ENCODE assay signal across 11 cellular contexts in the genomic region with DNA sequence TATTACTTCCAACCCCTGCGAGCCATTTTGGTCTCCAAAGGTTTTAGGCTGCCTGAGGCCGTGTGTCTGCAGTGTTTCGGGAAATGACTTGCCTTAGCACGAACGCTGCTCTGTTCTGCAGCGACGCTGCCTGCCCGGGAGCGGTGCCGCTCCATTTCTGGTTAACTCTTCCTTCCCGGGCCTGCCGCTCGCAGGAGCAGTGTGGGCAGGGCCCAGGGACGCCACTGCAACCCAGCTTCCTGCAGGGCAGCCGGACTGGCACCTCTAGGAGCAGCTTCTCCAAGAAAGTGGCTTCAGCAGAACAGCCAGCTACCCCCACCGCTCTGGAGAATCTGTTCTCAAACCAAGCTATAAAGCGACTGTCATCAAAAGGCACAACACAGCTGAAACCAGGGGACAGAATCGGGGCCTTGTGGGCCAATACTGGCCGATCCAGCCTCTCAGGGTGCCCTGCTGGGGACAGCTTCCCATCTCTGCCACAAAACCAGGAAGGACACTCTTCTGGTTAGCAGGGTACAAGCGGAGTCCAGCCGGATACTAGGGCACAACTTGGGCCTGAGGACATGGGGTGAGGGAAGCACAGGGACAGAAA.
DNase-seq lines count a peak whose midpoint lies in the region; ATAC-seq and TF ChIP-seq lines count a peak whose summit lies in the region.
"Had no signal": no experiment of that assay in that cellular context is flagged by ENCODE, and none has a peak within 500 bp of the region (broad histone marks: within the 10 kb centered on the region; RNA-seq: fewer than 3 reads in every experiment).

No MANE protein-coding gene starts in this region.

- H3F3A ChIP-seq in neural progenitor cell (ENCODE audit: low read depth): no peaks in the 10 kb centered on the region

- no peaks in the 10 kb centered on the region for H3K9me3 Mint-ChIP-seq in neural progenitor cell
- H3K9me3 Mint-ChIP-seq in activated CD8-positive, alpha-beta memory T cell treated with anti-CD3 and anti-CD28 coated beads, Interleukin-2, amount 10 ng/mL, durations not matched to agents 7 days and 5 days (ENCODE audit: low read depth): no peaks in the 10 kb centered on the region
- no peaks in the 10 kb centered on the region for H3K9me3 Mint-ChIP-seq in stimulated activated effector memory CD8-positive, alpha-beta T cell treated with anti-CD3 and anti-CD28 coated beads, Interleukin-12 subunit alpha, Interleukin-12 subunit beta, amount 100 ng/mL, for 72 hours

- CTCF ChIA-PET in activated CD8-positive, alpha-beta memory T cell treated with anti-CD3 and anti-CD28 coated beads, Interleukin-2, amount 10 ng/mL, durations not matched to agents 7 days and 5 days (lab: Charles Lee): interaction anchor here (1.3 kb wide), 1 partner anchor 91 kb away, joined by 5 read pairs; no protein-coding TSS in a partner anchor

- peak overlapping the region; percentile 25 for H3K4me2 ChIP-seq in neural progenitor cell

- no peak overlapping the region for H3K27ac ChIP-seq in SJCRH30
- no peak overlapping the region for H3K27ac ChIP-seq in neural progenitor cell

- H3K9ac ChIP-seq in neural progenitor cell: no peak overlapping the region

- no peaks in the 10 kb centered on the region for H3K79me2 ChIP-seq in neural progenitor cell (ENCODE audit: low read depth)

- H3K4me1 Mint-ChIP-seq in neural progenitor cell: peaks cover 27% of the 10 kb centered on the region
- H3K4me1 Mint-ChIP-seq in activated CD8-positive, alpha-beta memory T cell treated with anti-CD3 and anti-CD28 coated beads, Interleukin-2, amount 10 ng/mL, durations not matched to agents 7 days and 5 days: no peaks in the 10 kb centered on the region
- H3K4me1 Mint-ChIP-seq in stimulated activated effector memory CD8-positive, alpha-beta T cell treated with anti-CD3 and anti-CD28 coated beads, Interleukin-12 subunit alpha, Interleukin-12 subunit beta, amount 100 ng/mL, for 72 hours: no peaks in the 10 kb centered on the region

- peak overlapping the region; percentile 79 for H3K27ac Mint-ChIP-seq in neural progenitor cell
- no peak overlapping the region for H3K27ac Mint-ChIP-seq in activated CD8-positive, alpha-beta memory T cell treated with anti-CD3 and anti-CD28 coated beads, Interleukin-2, amount 10 ng/mL, durations not matched to agents 7 days and 5 days
- H3K27ac Mint-ChIP-seq in stimulated activated effector memory CD8-positive, alpha-beta T cell treated with anti-CD3 and anti-CD28 coated beads, Interleukin-12 subunit alpha, Interleukin-12 subunit beta, amount 100 ng/mL, for 72 hours: no peak overlapping the region

- H3K4me3 ChIP-seq in SJCRH30: peak overlapping the region; percentile 38
- no peak overlapping the region for H3K4me3 ChIP-seq in fibroblast of villous mesenchyme (ENCODE audit: low read depth, low read length)
- no peak overlapping the region for H3K4me3 ChIP-seq in neural progenitor cell

- peak overlapping the region; percentile 98 for H2AFZ ChIP-seq in neural progenitor cell (replicated peaks)

- no peaks in the 10 kb centered on the region for H3K9me3 ChIP-seq in SJCRH30 (replicated peaks)
- H3K9me3 ChIP-seq in neural progenitor cell (ENCODE audit: low read depth): no peaks in the 10 kb centered on the region

- no peaks in the 10 kb centered on the region for H3K36me3 Mint-ChIP-seq in neural progenitor cell
- no peaks in the 10 kb centered on the region for H3K36me3 Mint-ChIP-seq in activated CD8-positive, alpha-beta memory T cell treated with anti-CD3 and anti-CD28 coated beads, Interleukin-2, amount 10 ng/mL, durations not matched to agents 7 days and 5 days
- H3K36me3 Mint-ChIP-seq in stimulated activated effector memory CD8-positive, alpha-beta T cell treated with anti-CD3 and anti-CD28 coated beads, Interleukin-12 subunit alpha, Interleukin-12 subunit beta, amount 100 ng/mL, for 72 hours: no peaks in the 10 kb centered on the region

- H3K4me3 Mint-ChIP-seq in neural progenitor cell: no peak overlapping the region
- no peak overlapping the region for H3K4me3 Mint-ChIP-seq in activated CD8-positive, alpha-beta memory T cell treated with anti-CD3 and anti-CD28 coated beads, Interleukin-2, amount 10 ng/mL, durations not matched to agents 7 days and 5 days
- H3K4me3 Mint-ChIP-seq in stimulated activated effector memory CD8-positive, alpha-beta T cell treated with anti-CD3 and anti-CD28 coated beads, Interleukin-12 subunit alpha, Interleukin-12 subunit beta, amount 100 ng/mL, for 72 hours: no peak overlapping the region

- no peaks in the 10 kb centered on the region for H3K36me3 ChIP-seq in SJCRH30
- no peaks in the 10 kb centered on the region for H3K36me3 ChIP-seq in neural progenitor cell

- H3K4me1 ChIP-seq in SJCRH30 (peaks cover 3% of the 10 kb centered on the region; the same call in 1 of the 2 replicates), neural progenitor cell (peaks cover 14% of the 10 kb centered on the region)

- no peak for TF ChIP-seq CTCF in fibroblast of villous mesenchyme (IDR thresholded peaks at IDR 0.05; ENCODE audit: insufficient read depth, low read depth, low read length)
- TF ChIP-seq CTCF in neural progenitor cell (IDR thresholded peaks at IDR 0.05): no peak

- no peak for ATAC-seq in GM21447 (IDR thresholded peaks at IDR 0.05; ENCODE audit: unreplicated experiment)
- ATAC-seq in activated CD8-positive, alpha-beta memory T cell treated with anti-CD3 and anti-CD28 coated beads, Interleukin-2, amount 10 ng/mL, durations not matched to agents 7 days and 5 days: no peak
- ATAC-seq in stimulated activated effector memory CD8-positive, alpha-beta T cell treated with anti-CD3 and anti-CD28 coated beads, Interleukin-12 subunit alpha, Interleukin-12 subunit beta, amount 100 ng/mL, for 72 hours: no peak

- H4K20me1 ChIP-seq in neural progenitor cell (ENCODE audit: low read depth): no peaks in the 10 kb centered on the region

- peaks cover 20% of the 10 kb centered on the region for H3K27me3 Mint-ChIP-seq in neural progenitor cell (ENCODE audit: insufficient read depth, low read depth)
- peaks cover 16% of the 10 kb centered on the region for H3K27me3 Mint-ChIP-seq in activated CD8-positive, alpha-beta memory T cell treated with anti-CD3 and anti-CD28 coated beads, Interleukin-2, amount 10 ng/mL, durations not matched to agents 7 days and 5 days

- DNase-seq in AG08396 (ENCODE audit: low spot score) (peak; percentile 34), SJCRH30 (peak; percentile 18 to 33), fibroblast of villous mesenchyme (ENCODE audit: low read depth) (peak; percentile 17), neural progenitor cell (ENCODE audit: low spot score) (peak; percentile 50), CD1c-positive myeloid dendritic cell (ENCODE audit: extremely low spot score) (no peak)
- no peak for DNase-seq in activated CD8-positive, alpha-beta memory T cell treated with anti-CD3 and anti-CD28 coated beads, Interleukin-2, amount 10 ng/mL, durations not matched to agents 7 days and 5 days
- DNase-seq in stimulated activated effector memory CD8-positive, alpha-beta T cell treated with anti-CD3 and anti-CD28 coated beads, Interleukin-12 subunit alpha, Interleukin-12 subunit beta, amount 100 ng/mL, for 72 hours (ENCODE audit: low spot score in 2 of 2): no peak
- DNase-seq: Calu3; central memory CD4-positive, alpha-beta T cell; SHP77 had no signal

- H3K27me3 ChIP-seq in SJCRH30 (no peaks in the 10 kb centered on the region), neural progenitor cell (no peaks in the 10 kb centered on the region)

Comparison
In these comparisons a context has a peak if more than half of its experiments do, and no peak if none do; other contexts are left out.
1. DNase-seq: peak in AG08396 (single experiment), SJCRH30 (2 of 2), fibroblast of villous mesenchyme (single experiment) and neural progenitor cell (single experiment); none in activated CD8-positive, alpha-beta memory T cell treated with anti-CD3 and anti-CD28 coated beads, Interleukin-2, amount 10 ng/mL, durations not matched to agents 7 days and 5 days (single experiment), stimulated activated effector memory CD8-positive, alpha-beta T cell treated with anti-CD3 and anti-CD28 coated beads, Interleukin-12 subunit alpha, Interleukin-12 subunit beta, amount 100 ng/mL, for 72 hours (0 of 2) and CD1c-positive myeloid dendritic cell (single experiment).